1 cellular context compared by ENCODE assay signal in genomic region chr14:89661392-89661791, GRCh38.
TF ChIP-seq lines count a peak whose summit lies in the region.

No MANE protein-coding gene starts in this region.

TF ChIP-seq in GM12878, 131 proteins besides CTCF, POLR2A, EP300 and RAD21:
- TF ChIP-seq ZBTB40 (IDR thresholded peaks at IDR 0.05; ENCODE audit: borderline replicate concordance) (peak; percentile 50), ZBTB11 (CRISPR knock-in tag; IDR thresholded peaks at IDR 0.05) (no peak), ZZZ3 (IDR thresholded peaks at IDR 0.05; ENCODE audit: control insufficient read depth, insufficient read length, low read depth) (no peak), HDAC2 (IDR thresholded peaks at IDR 0.05) (no peak), USF1 (IDR thresholded peaks at IDR 0.05; ENCODE audit: borderline replicate concordance, extremely low read length, insufficient read depth, low read depth, low read length) (no peak)
